1 cellular context compared by ENCODE assay signal in the genomic region with DNA sequence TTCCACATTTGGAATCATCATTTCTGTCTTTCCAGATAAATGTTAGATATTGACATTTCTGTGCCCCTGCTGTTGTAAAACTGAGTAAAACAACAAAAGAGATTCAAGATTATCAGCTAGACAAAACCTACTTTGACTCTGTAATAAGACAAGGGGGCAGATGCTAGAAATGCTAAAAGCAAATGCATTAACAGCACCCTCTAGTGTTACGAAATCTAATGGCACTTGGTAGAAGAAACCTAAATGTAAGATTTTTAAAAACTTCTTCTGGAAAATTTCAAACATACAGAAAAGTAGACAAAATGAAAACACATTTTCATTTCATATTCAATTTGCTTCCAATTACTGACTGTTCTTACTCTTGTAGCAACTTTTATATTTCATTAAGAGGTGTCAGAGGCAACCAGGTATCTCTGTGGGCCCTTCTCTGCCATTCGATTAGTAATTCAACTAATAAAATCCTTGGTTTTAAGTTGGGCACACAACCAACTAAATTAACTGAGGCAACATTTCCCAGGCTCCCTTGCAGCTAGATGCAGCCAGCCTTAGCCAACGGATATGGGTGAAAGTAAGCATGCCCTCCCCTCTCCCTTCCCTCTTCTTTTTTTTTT.
A peak's percentile ranks its signal among the peaks of the same experiment; 100 is the strongest.
TF ChIP-seq lines count a peak whose summit lies in the region.

No MANE protein-coding gene starts in this region.

TF ChIP-seq in HepG2, 621 proteins besides CTCF, POLR2A, EP300 and RAD21 (continued from another document and continues in another):
- TF ChIP-seq, protein P1, sequence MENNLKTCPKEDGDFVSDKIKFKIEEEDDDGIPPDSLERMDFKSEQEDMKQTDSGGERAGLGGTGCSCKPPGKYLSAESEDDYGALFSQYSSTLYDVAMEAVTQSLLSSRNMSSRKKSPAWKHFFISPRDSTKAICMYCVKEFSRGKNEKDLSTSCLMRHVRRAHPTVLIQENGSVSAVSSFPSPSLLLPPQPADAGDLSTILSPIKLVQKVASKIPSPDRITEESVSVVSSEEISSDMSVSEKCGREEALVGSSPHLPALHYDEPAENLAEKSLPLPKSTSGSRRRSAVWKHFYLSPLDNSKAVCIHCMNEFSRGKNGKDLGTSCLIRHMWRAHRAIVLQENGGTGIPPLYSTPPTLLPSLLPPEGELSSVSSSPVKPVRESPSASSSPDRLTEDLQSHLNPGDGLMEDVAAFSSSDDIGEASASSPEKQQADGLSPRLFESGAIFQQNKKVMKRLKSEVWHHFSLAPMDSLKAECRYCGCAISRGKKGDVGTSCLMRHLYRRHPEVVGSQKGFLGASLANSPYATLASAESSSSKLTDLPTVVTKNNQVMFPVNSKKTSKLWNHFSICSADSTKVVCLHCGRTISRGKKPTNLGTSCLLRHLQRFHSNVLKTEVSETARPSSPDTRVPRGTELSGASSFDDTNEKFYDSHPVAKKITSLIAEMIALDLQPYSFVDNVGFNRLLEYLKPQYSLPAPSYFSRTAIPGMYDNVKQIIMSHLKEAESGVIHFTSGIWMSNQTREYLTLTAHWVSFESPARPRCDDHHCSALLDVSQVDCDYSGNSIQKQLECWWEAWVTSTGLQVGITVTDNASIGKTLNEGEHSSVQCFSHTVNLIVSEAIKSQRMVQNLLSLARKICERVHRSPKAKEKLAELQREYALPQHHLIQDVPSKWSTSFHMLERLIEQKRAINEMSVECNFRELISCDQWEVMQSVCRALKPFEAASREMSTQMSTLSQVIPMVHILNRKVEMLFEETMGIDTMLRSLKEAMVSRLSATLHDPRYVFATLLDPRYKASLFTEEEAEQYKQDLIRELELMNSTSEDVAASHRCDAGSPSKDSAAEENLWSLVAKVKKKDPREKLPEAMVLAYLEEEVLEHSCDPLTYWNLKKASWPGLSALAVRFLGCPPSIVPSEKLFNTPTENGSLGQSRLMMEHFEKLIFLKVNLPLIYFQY (CRISPR knock-in tag; IDR thresholded peaks at IDR 0.05; ENCODE audit: borderline replicate concordance), result no peak
- TF ChIP-seq MXD4 (CRISPR knock-in tag; IDR thresholded peaks at IDR 0.05) (no peak), ZNF34 (CRISPR knock-in tag; IDR thresholded peaks at IDR 0.05; ENCODE audit: borderline replicate concordance) (no peak), TBP (CRISPR knock-in tag; IDR thresholded peaks at IDR 0.05) (no peak), YEATS2 (CRISPR knock-in tag; IDR thresholded peaks at IDR 0.05; ENCODE audit: borderline replicate concordance) (no peak), KAT8 (CRISPR knock-in tag; IDR thresholded peaks at IDR 0.05) (peak; percentile 29; the same call in 1 of the 2 replicates), ZNF251 (CRISPR knock-in tag; IDR thresholded peaks at IDR 0.05) (no peak), HOXD1 (CRISPR knock-in tag; IDR thresholded peaks at IDR 0.05) (no peak), RCOR2 (CRISPR knock-in tag; IDR thresholded peaks at IDR 0.05) (peak; percentile 27; the same call in 1 of the 2 replicates), JUNB (CRISPR knock-in tag; IDR thresholded peaks at IDR 0.05; ENCODE audit: borderline replicate concordance) (no peak), WIZ (CRISPR knock-in tag; IDR thresholded peaks at IDR 0.05) (no peak), ZFP91 (CRISPR knock-in tag; IDR thresholded peaks at IDR 0.05; ENCODE audit: borderline replicate concordance) (no peak), ZNF512B (CRISPR knock-in tag; IDR thresholded peaks at IDR 0.05; ENCODE audit: borderline replicate concordance) (no peak), JUND (CRISPR knock-in tag; IDR thresholded peaks at IDR 0.05) (no peak), MED13 (CRISPR knock-in tag; IDR thresholded peaks at IDR 0.05) (no peak), MED8 (CRISPR knock-in tag; IDR thresholded peaks at IDR 0.05; ENCODE audit: insufficient replicate concordance) (no peak), ZMAT3 (CRISPR knock-in tag; conservative IDR thresholded peaks at IDR 0.05) (no peak), HIVEP1 (CRISPR knock-in tag; IDR thresholded peaks at IDR 0.05) (no peak), STAG1 (CRISPR knock-in tag; IDR thresholded peaks at IDR 0.05) (peak; percentile 91), TFE3 (CRISPR knock-in tag; IDR thresholded peaks at IDR 0.05) (no peak), ELF1 (CRISPR knock-in tag; IDR thresholded peaks at IDR 0.05) (no peak)
- TF ChIP-seq, protein P2, sequence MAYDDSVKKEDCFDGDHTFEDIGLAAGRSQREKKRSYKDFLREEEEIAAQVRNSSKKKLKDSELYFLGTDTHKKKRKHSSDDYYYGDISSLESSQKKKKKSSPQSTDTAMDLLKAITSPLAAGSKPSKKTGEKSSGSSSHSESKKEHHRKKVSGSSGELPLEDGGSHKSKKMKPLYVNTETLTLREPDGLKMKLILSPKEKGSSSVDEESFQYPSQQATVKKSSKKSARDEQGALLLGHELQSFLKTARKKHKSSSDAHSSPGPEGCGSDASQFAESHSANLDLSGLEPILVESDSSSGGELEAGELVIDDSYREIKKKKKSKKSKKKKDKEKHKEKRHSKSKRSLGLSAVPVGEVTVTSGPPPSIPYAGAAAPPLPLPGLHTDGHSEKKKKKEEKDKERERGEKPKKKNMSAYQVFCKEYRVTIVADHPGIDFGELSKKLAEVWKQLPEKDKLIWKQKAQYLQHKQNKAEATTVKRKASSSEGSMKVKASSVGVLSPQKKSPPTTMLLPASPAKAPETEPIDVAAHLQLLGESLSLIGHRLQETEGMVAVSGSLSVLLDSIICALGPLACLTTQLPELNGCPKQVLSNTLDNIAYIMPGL (CRISPR knock-in tag; IDR thresholded peaks at IDR 0.05; ENCODE audit: borderline replicate concordance in 1 of 2, low read depth in 1 of 2), result peak; percentile 39 to 45; a peak in 1 of 4 replicates
- TF ChIP-seq, protein P3, sequence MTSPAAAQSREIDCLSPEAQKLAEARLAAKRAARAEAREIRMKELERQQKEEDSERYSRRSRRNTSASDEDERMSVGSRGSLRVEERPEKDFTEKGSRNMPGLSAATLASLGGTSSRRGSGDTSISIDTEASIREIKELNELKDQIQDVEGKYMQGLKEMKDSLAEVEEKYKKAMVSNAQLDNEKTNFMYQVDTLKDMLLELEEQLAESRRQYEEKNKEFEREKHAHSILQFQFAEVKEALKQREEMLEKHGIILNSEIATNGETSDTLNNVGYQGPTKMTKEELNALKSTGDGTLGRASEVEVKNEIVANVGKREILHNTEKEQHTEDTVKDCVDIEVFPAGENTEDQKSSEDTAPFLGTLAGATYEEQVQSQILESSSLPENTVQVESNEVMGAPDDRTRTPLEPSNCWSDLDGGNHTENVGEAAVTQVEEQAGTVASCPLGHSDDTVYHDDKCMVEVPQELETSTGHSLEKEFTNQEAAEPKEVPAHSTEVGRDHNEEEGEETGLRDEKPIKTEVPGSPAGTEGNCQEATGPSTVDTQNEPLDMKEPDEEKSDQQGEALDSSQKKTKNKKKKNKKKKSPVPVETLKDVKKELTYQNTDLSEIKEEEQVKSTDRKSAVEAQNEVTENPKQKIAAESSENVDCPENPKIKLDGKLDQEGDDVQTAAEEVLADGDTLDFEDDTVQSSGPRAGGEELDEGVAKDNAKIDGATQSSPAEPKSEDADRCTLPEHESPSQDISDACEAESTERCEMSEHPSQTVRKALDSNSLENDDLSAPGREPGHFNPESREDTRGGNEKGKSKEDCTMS (CRISPR knock-in tag; conservative IDR thresholded peaks at IDR 0.05), result no peak
- TF ChIP-seq, protein P4, sequence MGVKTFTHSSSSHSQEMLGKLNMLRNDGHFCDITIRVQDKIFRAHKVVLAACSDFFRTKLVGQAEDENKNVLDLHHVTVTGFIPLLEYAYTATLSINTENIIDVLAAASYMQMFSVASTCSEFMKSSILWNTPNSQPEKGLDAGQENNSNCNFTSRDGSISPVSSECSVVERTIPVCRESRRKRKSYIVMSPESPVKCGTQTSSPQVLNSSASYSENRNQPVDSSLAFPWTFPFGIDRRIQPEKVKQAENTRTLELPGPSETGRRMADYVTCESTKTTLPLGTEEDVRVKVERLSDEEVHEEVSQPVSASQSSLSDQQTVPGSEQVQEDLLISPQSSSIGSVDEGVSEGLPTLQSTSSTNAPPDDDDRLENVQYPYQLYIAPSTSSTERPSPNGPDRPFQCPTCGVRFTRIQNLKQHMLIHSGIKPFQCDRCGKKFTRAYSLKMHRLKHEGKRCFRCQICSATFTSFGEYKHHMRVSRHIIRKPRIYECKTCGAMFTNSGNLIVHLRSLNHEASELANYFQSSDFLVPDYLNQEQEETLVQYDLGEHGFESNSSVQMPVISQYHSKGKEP (CRISPR knock-in tag; IDR thresholded peaks at IDR 0.05), result no peak
- TF ChIP-seq, protein P5, sequence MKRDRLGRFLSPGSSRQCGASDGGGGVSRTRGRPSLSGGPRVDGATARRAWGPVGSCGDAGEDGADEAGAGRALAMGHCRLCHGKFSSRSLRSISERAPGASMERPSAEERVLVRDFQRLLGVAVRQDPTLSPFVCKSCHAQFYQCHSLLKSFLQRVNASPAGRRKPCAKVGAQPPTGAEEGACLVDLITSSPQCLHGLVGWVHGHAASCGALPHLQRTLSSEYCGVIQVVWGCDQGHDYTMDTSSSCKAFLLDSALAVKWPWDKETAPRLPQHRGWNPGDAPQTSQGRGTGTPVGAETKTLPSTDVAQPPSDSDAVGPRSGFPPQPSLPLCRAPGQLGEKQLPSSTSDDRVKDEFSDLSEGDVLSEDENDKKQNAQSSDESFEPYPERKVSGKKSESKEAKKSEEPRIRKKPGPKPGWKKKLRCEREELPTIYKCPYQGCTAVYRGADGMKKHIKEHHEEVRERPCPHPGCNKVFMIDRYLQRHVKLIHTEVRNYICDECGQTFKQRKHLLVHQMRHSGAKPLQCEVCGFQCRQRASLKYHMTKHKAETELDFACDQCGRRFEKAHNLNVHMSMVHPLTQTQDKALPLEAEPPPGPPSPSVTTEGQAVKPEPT (CRISPR knock-in tag; IDR thresholded peaks at IDR 0.05; ENCODE audit: low read depth), result no peak
